ENCODE assay signal across 7 cellular contexts in genomic region chr19:10602330-10603083, GRCh38. TPM values are rescaled to one million over a fixed set of nuclear protein-coding genes. Genes with fewer than 3 reads are reported as not detected.
DNase-seq lines count a peak whose midpoint lies in the region; ATAC-seq, FAIRE-seq and TF ChIP-seq lines count a peak whose summit lies in the region.

No MANE protein-coding gene starts in this region.

- ATAC-seq in GM18502 (IDR thresholded peaks at IDR 0.05; ENCODE audit: poor library complexity, unreplicated experiment) (peak; percentile 72), HG02970 (IDR thresholded peaks at IDR 0.05; ENCODE audit: low FRiP score, unreplicated experiment) (peak; percentile 59), HepG2 (peak; percentile 93)

- CTCF ChIA-PET in HepG2 (lab: Yijun Ruan, JAX; ENCODE audit: low intra/inter-chr PET ratio, low total read pairs), result interaction anchor here (1.2 kb wide), 1 partner anchor 21 kb away, joined by 3 read pairs; no protein-coding TSS in a partner anchor

- POLR2A ChIA-PET in HepG2 (lab: Yijun Ruan, JAX), result interaction anchor here (0.9 to 1.5 kb wide), 3 partner anchors 44 to 233 kb away, joined by 3 read pairs; partner anchors contain the start of genes CDC37 and TMED1

- TF ChIP-seq POLR2A in HepG2 (IDR thresholded peaks at IDR 0.05; ENCODE audit: insufficient read depth in 1 of 2, low read depth in 2 of 2, low read length in 2 of 2), result peak in 1 of 2 experiments; percentile 69; a peak in 2 of 4 replicates

- H3K9ac ChIP-seq in HepG2 (ENCODE audit: insufficient read depth, low read depth, low read length), result peak overlapping the region; percentile 73

- no peak for TF ChIP-seq RAD21 in HepG2 (CRISPR knock-in tag; IDR thresholded peaks at IDR 0.05)

- H3K4me2 ChIP-seq in HepG2 (ENCODE audit: low read depth, low read length), result peak overlapping the region; percentile 84

- BruUV-seq in HepG2 (replicated peaks; lab: Mats Ljungman, UMichigan), result no TSS peak

- H3K27ac ChIP-seq in HepG2 (ENCODE audit: extremely low read length, insufficient read depth, low read length), result no peak overlapping the region

- H4K20me1 ChIP-seq in HepG2 (ENCODE audit: insufficient read depth, low read length), result no peaks in the 10 kb centered on the region

- H3K36me3 ChIP-seq in HepG2 (replicated peaks in 1 of 2; ENCODE audit: control insufficient read depth in 1 of 2, insufficient read depth in 2 of 2, low read length in 2 of 2), result no peaks in the 10 kb centered on the region

- intact Hi-C loops in HepG2 (cut with micrococcal nuclease; ENCODE audit: unreplicated experiment), result no loop called here

- H3K4me3 ChIP-seq in HepG2 (replicated peaks in 1 of 3; ENCODE audit: insufficient read depth in 1 of 3, low read depth in 2 of 3, low read length in 3 of 3), result peak overlapping the region; percentile 75 to 95 (median 92)

- TF ChIP-seq EP300 in HepG2 (IDR thresholded peaks at IDR 0.05; ENCODE audit: low read depth in 2 of 2, low read length in 2 of 2), result no peak
- TF ChIP-seq EP300 in HepG2 (CRISPR knock-in tag; IDR thresholded peaks at IDR 0.05; ENCODE audit: borderline replicate concordance), result no peak

- no peak for FAIRE-seq in HepG2 (lab: Jason Lieb, UNC)

- DNase-seq in NCI-H446 (lab: John Stamatoyannopoulos, UW) (peak; percentile 34 to 85), dedifferentiated amniotic fluid mesenchymal stem cell (ENCODE audit: extremely low spot score) (peak; percentile 69), HepG2 (ENCODE audit: low spot score) (peak; percentile 31)
- peak; percentile 89 for DNase-seq in activated CD4-positive, alpha-beta T cell treated with anti-CD3 and anti-CD28 coated beads, Interleukin-2, amount 50 U/mL, for 1 hour
- DNase-seq in stimulated activated CD4-positive, alpha-beta T cell treated with anti-CD3 and anti-CD28 coated beads, Interleukin-2, amount 100 ng/mL, for 48 hours, result peak; percentile 89 to 93

- peaks cover 28% of the 10 kb centered on the region for H3K4me1 ChIP-seq in HepG2 (ENCODE audit: insufficient read depth, low read length)

- H3K27me3 ChIP-seq in HepG2 (ENCODE audit: control insufficient read depth in 1 of 2, insufficient read depth in 2 of 2, low read length in 2 of 2), result peaks cover 2 to 17% of the 10 kb centered on the region in 2 experiments; a peak in 3 of 5 replicates

- WGBS in HepG2 (ENCODE audit: low lambda C conversion rate), result 12% methylated on average over 17 of the region's 76 CpGs

- TF ChIP-seq CTCF in HepG2 (CRISPR knock-in tag; IDR thresholded peaks at IDR 0.05), result 0 out of 2 replicates have a peak, but pooled peaks have one; percentile 7

- no peaks in the 10 kb centered on the region for H3K9me3 ChIP-seq in HepG2 (ENCODE audit: low read length)

- no peaks in the 10 kb centered on the region for H3K79me2 ChIP-seq in HepG2 (ENCODE audit: insufficient read depth, low read length)

- in situ Hi-C loops in HepG2 (cut with HindIII; ENCODE audit: extremely low pct_ligation_motif_present, low pct_unique_long_range_greater_than_20kb), result no loop called here

- H2AFZ ChIP-seq in HepG2 (ENCODE audit: low read length), result no peak overlapping the region

RNA-seq across cellular contexts. Expression of gene AP1M2, which starts 15.4 kb away (rescaled TPM):
- 76.8 and 82.9 TPM in 2 replicates for total RNA-seq in HepG2 (2016; rRNA removed; fragmentation: Illumina TruSeq; extraction: Trizol)
- 118 and 125 TPM in 2 replicates for total RNA-seq in HepG2 (2016; cell fraction: cytosol; rRNA removed; fragmentation: Illumina TruSeq; extraction: Trizol; ENCODE audit: low read depth)
- total RNA-seq in HepG2 (2016; cell fraction: insoluble cytoplasmic fraction; rRNA removed; fragmentation: Illumina TruSeq; extraction: Trizol), result 76.9 and 81.0 TPM in 2 replicates
- 155 and 171 TPM in 2 replicates for total RNA-seq in HepG2 (2016; cell fraction: membrane; rRNA removed; fragmentation: Illumina TruSeq; extraction: Trizol)
- 20.9 and 33.5 TPM in 2 replicates for total RNA-seq in HepG2 (2016; cell fraction: nucleus; rRNA removed; fragmentation: Illumina TruSeq; extraction: Trizol)
- polyA plus RNA-seq in HepG2 (2011; rRNA removed), result 6.3 and 11.0 TPM in 2 replicates
- 9.9 and 10.4 TPM in 2 replicates for polyA plus RNA-seq in HepG2 (2011; cell fraction: cytosol; rRNA removed)
- 5.0 and 7.5 TPM in 2 replicates for polyA plus RNA-seq in HepG2 (2011; cell fraction: nucleus; rRNA removed)
- polyA plus RNA-seq in HepG2 (2012), result 15.7 and 24.8 TPM in 2 replicates
- polyA plus RNA-seq in HepG2 (2016; cell fraction: cytosol; fragmentation: Illumina TruSeq; extraction: Trizol; ENCODE audit: low read depth), result 112 and 122 TPM in 2 replicates
- polyA plus RNA-seq in HepG2 (2016; cell fraction: insoluble cytoplasmic fraction; fragmentation: Illumina TruSeq; extraction: Trizol; ENCODE audit: low read depth), result 68.0 and 75.6 TPM in 2 replicates
- polyA plus RNA-seq in HepG2 (2016; cell fraction: membrane; fragmentation: Illumina TruSeq; extraction: Trizol; ENCODE audit: low read depth), result 140 and 148 TPM in 2 replicates
- 52.2 and 56.2 TPM in 2 replicates for polyA plus RNA-seq in HepG2 (2016; cell fraction: nucleus; fragmentation: Illumina TruSeq; extraction: Trizol; ENCODE audit: insufficient read depth, low read depth)
- 5.0 and 16.3 TPM in 2 replicates for polyA minus RNA-seq in HepG2 (2011; rRNA and poly(A)+ RNA removed; ENCODE audit: low replicate concordance)
- polyA minus RNA-seq in HepG2 (2011; cell fraction: cytosol; rRNA and poly(A)+ RNA removed), result 3.0 and 5.1 TPM in 2 replicates
- 1.2 and 3.2 TPM in 2 replicates for polyA minus RNA-seq in HepG2 (2011; cell fraction: nucleus; rRNA and poly(A)+ RNA removed)

RNA-seq across cellular contexts. Expression of gene SLC44A2, which starts 22.8 kb away (rescaled TPM):
- 2.3 and 2.4 TPM in 2 replicates for total RNA-seq in HepG2 (2016; rRNA removed; fragmentation: Illumina TruSeq; extraction: Trizol)
- total RNA-seq in HepG2 (2016; cell fraction: cytosol; rRNA removed; fragmentation: Illumina TruSeq; extraction: Trizol; ENCODE audit: low read depth), result 1.2 and 2.2 TPM in 2 replicates
- total RNA-seq in HepG2 (2016; cell fraction: insoluble cytoplasmic fraction; rRNA removed; fragmentation: Illumina TruSeq; extraction: Trizol), result 1.5 and 2.5 TPM in 2 replicates
- 3.0 and 3.4 TPM in 2 replicates for total RNA-seq in HepG2 (2016; cell fraction: membrane; rRNA removed; fragmentation: Illumina TruSeq; extraction: Trizol)
- 3.2 and 3.4 TPM in 2 replicates for total RNA-seq in HepG2 (2016; cell fraction: nucleus; rRNA removed; fragmentation: Illumina TruSeq; extraction: Trizol)
- polyA plus RNA-seq in HepG2 (2011; rRNA removed), result 5.6 and 7.2 TPM in 2 replicates
- 5.4 and 5.7 TPM in 2 replicates for polyA plus RNA-seq in HepG2 (2011; cell fraction: cytosol; rRNA removed)
- polyA plus RNA-seq in HepG2 (2011; cell fraction: nucleus; rRNA removed), result 11.3 and 11.8 TPM in 2 replicates
- 5.9 and 8.2 TPM in 2 replicates for polyA plus RNA-seq in HepG2 (2012)
- polyA plus RNA-seq in HepG2 (2016; cell fraction: cytosol; fragmentation: Illumina TruSeq; extraction: Trizol; ENCODE audit: low read depth), result 2.5 and 2.6 TPM in 2 replicates
- polyA plus RNA-seq in HepG2 (2016; cell fraction: insoluble cytoplasmic fraction; fragmentation: Illumina TruSeq; extraction: Trizol; ENCODE audit: low read depth), result 1.9 and 2.2 TPM in 2 replicates
- 4.7 and 5.1 TPM in 2 replicates for polyA plus RNA-seq in HepG2 (2016; cell fraction: membrane; fragmentation: Illumina TruSeq; extraction: Trizol; ENCODE audit: low read depth)
- polyA plus RNA-seq in HepG2 (2016; cell fraction: nucleus; fragmentation: Illumina TruSeq; extraction: Trizol; ENCODE audit: insufficient read depth, low read depth), result 8.1 and 8.5 TPM in 2 replicates
- 13.9 and 134 TPM in 2 replicates for polyA minus RNA-seq in HepG2 (2011; rRNA and poly(A)+ RNA removed; ENCODE audit: low replicate concordance)
- 5.3 and 8.4 TPM in 2 replicates for polyA minus RNA-seq in HepG2 (2011; cell fraction: cytosol; rRNA and poly(A)+ RNA removed)
- 5.4 and 9.6 TPM in 2 replicates for polyA minus RNA-seq in HepG2 (2011; cell fraction: nucleus; rRNA and poly(A)+ RNA removed)

RNA-seq across cellular contexts. Expression of gene CDKN2D, which starts 33.7 kb away (rescaled TPM):
- total RNA-seq in HepG2 (2016; rRNA removed; fragmentation: Illumina TruSeq; extraction: Trizol), result 4.8 and 5.4 TPM in 2 replicates
- total RNA-seq in HepG2 (2016; cell fraction: cytosol; rRNA removed; fragmentation: Illumina TruSeq; extraction: Trizol; ENCODE audit: low read depth), result 4.1 and 5.0 TPM in 2 replicates
- total RNA-seq in HepG2 (2016; cell fraction: insoluble cytoplasmic fraction; rRNA removed; fragmentation: Illumina TruSeq; extraction: Trizol), result 4.8 and 5.1 TPM in 2 replicates
- 7.2 and 8.5 TPM in 2 replicates for total RNA-seq in HepG2 (2016; cell fraction: membrane; rRNA removed; fragmentation: Illumina TruSeq; extraction: Trizol)
- total RNA-seq in HepG2 (2016; cell fraction: nucleus; rRNA removed; fragmentation: Illumina TruSeq; extraction: Trizol), result 2.6 and 3.2 TPM in 2 replicates
- 8.0 and 8.6 TPM in 2 replicates for polyA plus RNA-seq in HepG2 (2011; rRNA removed)
- polyA plus RNA-seq in HepG2 (2011; cell fraction: cytosol; rRNA removed), result 9.2 and 13.0 TPM in 2 replicates
- polyA plus RNA-seq in HepG2 (2011; cell fraction: nucleus; rRNA removed), result 7.4 and 7.6 TPM in 2 replicates
- polyA plus RNA-seq in HepG2 (2012), result 2.5 and 6.6 TPM in 2 replicates
- polyA plus RNA-seq in HepG2 (2016; cell fraction: cytosol; fragmentation: Illumina TruSeq; extraction: Trizol; ENCODE audit: low read depth), result 6.2 and 7.7 TPM in 2 replicates
- 6.3 and 8.0 TPM in 2 replicates for polyA plus RNA-seq in HepG2 (2016; cell fraction: insoluble cytoplasmic fraction; fragmentation: Illumina TruSeq; extraction: Trizol; ENCODE audit: low read depth)
- polyA plus RNA-seq in HepG2 (2016; cell fraction: membrane; fragmentation: Illumina TruSeq; extraction: Trizol; ENCODE audit: low read depth), result 8.2 and 8.7 TPM in 2 replicates
- 11.5 and 12.4 TPM in 2 replicates for polyA plus RNA-seq in HepG2 (2016; cell fraction: nucleus; fragmentation: Illumina TruSeq; extraction: Trizol; ENCODE audit: insufficient read depth, low read depth)
- polyA minus RNA-seq in HepG2 (2011; rRNA and poly(A)+ RNA removed; ENCODE audit: low replicate concordance), result 7.8 and 7.9 TPM in 2 replicates
- 1.8 and 2.3 TPM in 2 replicates for polyA minus RNA-seq in HepG2 (2011; cell fraction: cytosol; rRNA and poly(A)+ RNA removed)
- polyA minus RNA-seq in HepG2 (2011; cell fraction: nucleus; rRNA and poly(A)+ RNA removed), result 0.39 and 0.87 TPM in 2 replicates

RNA-seq across cellular contexts. Expression of gene KRI1, which starts 36.7 kb away (rescaled TPM):
- total RNA-seq in HepG2 (2016; rRNA removed; fragmentation: Illumina TruSeq; extraction: Trizol), result 10.2 and 11.7 TPM in 2 replicates
- 2.3 and 3.1 TPM in 2 replicates for total RNA-seq in HepG2 (2016; cell fraction: cytosol; rRNA removed; fragmentation: Illumina TruSeq; extraction: Trizol; ENCODE audit: low read depth)
- total RNA-seq in HepG2 (2016; cell fraction: insoluble cytoplasmic fraction; rRNA removed; fragmentation: Illumina TruSeq; extraction: Trizol), result 8.4 and 12.8 TPM in 2 replicates
- total RNA-seq in HepG2 (2016; cell fraction: membrane; rRNA removed; fragmentation: Illumina TruSeq; extraction: Trizol), result 3.2 and 3.9 TPM in 2 replicates
- total RNA-seq in HepG2 (2016; cell fraction: nucleus; rRNA removed; fragmentation: Illumina TruSeq; extraction: Trizol), result 9.0 and 10.0 TPM in 2 replicates
- polyA plus RNA-seq in HepG2 (2011; rRNA removed), result 9.1 and 12.7 TPM in 2 replicates
- polyA plus RNA-seq in HepG2 (2011; cell fraction: cytosol; rRNA removed), result 4.8 and 4.9 TPM in 2 replicates
- 29.3 and 32.2 TPM in 2 replicates for polyA plus RNA-seq in HepG2 (2011; cell fraction: nucleus; rRNA removed)
- 12.5 and 15.9 TPM in 2 replicates for polyA plus RNA-seq in HepG2 (2012)
- 1.9 and 2.1 TPM in 2 replicates for polyA plus RNA-seq in HepG2 (2016; cell fraction: cytosol; fragmentation: Illumina TruSeq; extraction: Trizol; ENCODE audit: low read depth)
- polyA plus RNA-seq in HepG2 (2016; cell fraction: insoluble cytoplasmic fraction; fragmentation: Illumina TruSeq; extraction: Trizol; ENCODE audit: low read depth), result 11.0 and 12.8 TPM in 2 replicates
- 3.0 and 4.1 TPM in 2 replicates for polyA plus RNA-seq in HepG2 (2016; cell fraction: membrane; fragmentation: Illumina TruSeq; extraction: Trizol; ENCODE audit: low read depth)
- polyA plus RNA-seq in HepG2 (2016; cell fraction: nucleus; fragmentation: Illumina TruSeq; extraction: Trizol; ENCODE audit: insufficient read depth, low read depth), result 59.6 and 63.0 TPM in 2 replicates
- 12.6 and 33.9 TPM in 2 replicates for polyA minus RNA-seq in HepG2 (2011; rRNA and poly(A)+ RNA removed; ENCODE audit: low replicate concordance)
- polyA minus RNA-seq in HepG2 (2011; cell fraction: cytosol; rRNA and poly(A)+ RNA removed), result 5.1 and 8.9 TPM in 2 replicates
- polyA minus RNA-seq in HepG2 (2011; cell fraction: nucleus; rRNA and poly(A)+ RNA removed), result 8.8 and 9.8 TPM in 2 replicates

RNA-seq across cellular contexts. Expression of gene ILF3, which starts 51.6 kb away (rescaled TPM):
- total RNA-seq in HepG2 (2016; rRNA removed; fragmentation: Illumina TruSeq; extraction: Trizol), result 120 and 127 TPM in 2 replicates
- total RNA-seq in HepG2 (2016; cell fraction: cytosol; rRNA removed; fragmentation: Illumina TruSeq; extraction: Trizol; ENCODE audit: low read depth), result 19.6 and 21.2 TPM in 2 replicates
- total RNA-seq in HepG2 (2016; cell fraction: insoluble cytoplasmic fraction; rRNA removed; fragmentation: Illumina TruSeq; extraction: Trizol), result 113 and 122 TPM in 2 replicates
- 63.1 and 64.0 TPM in 2 replicates for total RNA-seq in HepG2 (2016; cell fraction: membrane; rRNA removed; fragmentation: Illumina TruSeq; extraction: Trizol)
- 133 and 160 TPM in 2 replicates for total RNA-seq in HepG2 (2016; cell fraction: nucleus; rRNA removed; fragmentation: Illumina TruSeq; extraction: Trizol)
- 173 and 195 TPM in 2 replicates for polyA plus RNA-seq in HepG2 (2011; rRNA removed)
- polyA plus RNA-seq in HepG2 (2011; cell fraction: cytosol; rRNA removed), result 59.6 and 75.2 TPM in 2 replicates
- polyA plus RNA-seq in HepG2 (2011; cell fraction: nucleus; rRNA removed), result 588 and 668 TPM in 2 replicates
- polyA plus RNA-seq in HepG2 (2012), result 153 and 159 TPM in 2 replicates
- 18.4 and 19.6 TPM in 2 replicates for polyA plus RNA-seq in HepG2 (2016; cell fraction: cytosol; fragmentation: Illumina TruSeq; extraction: Trizol; ENCODE audit: low read depth)
- 178 and 216 TPM in 2 replicates for polyA plus RNA-seq in HepG2 (2016; cell fraction: insoluble cytoplasmic fraction; fragmentation: Illumina TruSeq; extraction: Trizol; ENCODE audit: low read depth)
- 54.0 and 61.1 TPM in 2 replicates for polyA plus RNA-seq in HepG2 (2016; cell fraction: membrane; fragmentation: Illumina TruSeq; extraction: Trizol; ENCODE audit: low read depth)
- 615 and 640 TPM in 2 replicates for polyA plus RNA-seq in HepG2 (2016; cell fraction: nucleus; fragmentation: Illumina TruSeq; extraction: Trizol; ENCODE audit: insufficient read depth, low read depth)
- 139 and 144 TPM in 2 replicates for polyA minus RNA-seq in HepG2 (2011; rRNA and poly(A)+ RNA removed; ENCODE audit: low replicate concordance)
- 65.3 and 73.2 TPM in 2 replicates for polyA minus RNA-seq in HepG2 (2011; cell fraction: cytosol; rRNA and poly(A)+ RNA removed)
- 154 and 157 TPM in 2 replicates for polyA minus RNA-seq in HepG2 (2011; cell fraction: nucleus; rRNA and poly(A)+ RNA removed)

Comparison
In these comparisons a context has a peak if more than half of its experiments do, and no peak if none do; other contexts are left out.
1. DNase-seq: peak in every context shown above with its lines; median percentile 91 in stimulated activated CD4-positive, alpha-beta T cell treated with anti-CD3 and anti-CD28 coated beads, Interleukin-2, amount 100 ng/mL, for 48 hours; 89 in activated CD4-positive, alpha-beta T cell treated with anti-CD3 and anti-CD28 coated beads, Interleukin-2, amount 50 U/mL, for 1 hour; 69 in dedifferentiated amniotic fluid mesenchymal stem cell; 60 in NCI-H446; 31 in HepG2.